8 cellular contexts compared by ENCODE assay signal in genomic region chrX:56114437-56114787, GRCh38.
"Had no signal": no experiment of that assay in that cellular context is flagged by ENCODE, and none has a peak within 500 bp of the region (broad histone marks: within the 10 kb centered on the region; RNA-seq: fewer than 3 reads in every experiment).

No MANE protein-coding gene starts in this region.

- H3K4me3 ChIP-seq: GM23338 had no signal

- H3K4me2 ChIP-seq: GM23338 had no signal

- H3K36me3 Mint-ChIP-seq: IgD-negative memory B cell had no signal

- DNase-seq: HCEC 1CT had no signal

- ATAC-seq: HepG2 had no signal

- H3K27ac ChIP-seq: HL-60 had no signal

- H3K27me3 Mint-ChIP-seq: IgD-negative memory B cell had no signal

- H3K27ac Mint-ChIP-seq: GM23338, H9, IgD-negative memory B cell had no signal

- H3K9me3 Mint-ChIP-seq: GM23338 had no signal

- H2AFZ ChIP-seq: GM23338 had no signal

- FAIRE-seq: H1, H54, HepG2 had no signal

- H3K4me1 Mint-ChIP-seq: GM23338, IgD-negative memory B cell had no signal

- H3K4me3 Mint-ChIP-seq: GM23338, H9, IgD-negative memory B cell had no signal
